8 cellular contexts compared by ENCODE assay signal in the genomic region with DNA sequence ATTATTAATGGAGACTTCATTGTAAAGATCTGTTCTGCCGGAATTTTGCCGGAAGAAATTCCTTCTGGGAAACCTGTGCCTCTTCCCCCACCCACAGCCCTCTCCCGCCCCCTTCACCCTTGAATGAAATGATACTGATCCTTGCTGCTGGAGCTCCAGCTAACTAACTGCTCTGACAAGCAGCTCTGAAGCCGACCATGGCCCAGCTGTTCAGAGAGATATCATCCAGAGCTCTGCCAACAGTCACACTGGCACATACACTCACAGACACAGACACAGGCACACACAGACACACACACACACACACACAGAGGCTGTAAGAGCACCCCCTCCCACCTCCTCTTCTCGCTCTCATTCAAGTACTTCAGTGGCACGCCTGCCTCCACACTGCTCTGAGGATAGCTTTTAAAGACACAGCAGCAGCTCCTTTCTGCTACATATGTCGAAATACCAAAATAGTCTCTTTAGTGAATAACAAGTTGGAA.
A peak's percentile ranks its signal among the peaks of the same experiment; 100 is the strongest.
DNase-seq lines count a peak whose midpoint lies in the region; ATAC-seq and TF ChIP-seq lines count a peak whose summit lies in the region.

No MANE protein-coding gene starts in this region.

- H3K4me3 ChIP-seq in osteoblast (ENCODE audit: insufficient read depth, low read length): no peak overlapping the region

- H3K27me3 ChIP-seq in osteoblast (ENCODE audit: insufficient read depth, low read length): no peaks in the 10 kb centered on the region

- peak; percentile 59 for DNase-seq in G401 (ENCODE audit: low spot score)
- DNase-seq in SHP77 (lab: John Stamatoyannopoulos, UW): peak; percentile 52 to 64
- peak; percentile 20 for DNase-seq in globus pallidus (ENCODE audit: low spot score)
- peak; percentile 62 for DNase-seq in osteoblast (ENCODE audit: insufficient read length, low spot score, missing footprints)
- DNase-seq in 8988T: no peak
- no peak for DNase-seq in stimulated activated CD4-positive, alpha-beta T cell treated with anti-CD3 and anti-CD28 coated beads, Interleukin-4, amount 100 ng/mL, for 4 hours

- H3K36me3 ChIP-seq in osteoblast (ENCODE audit: insufficient read depth, low read length): peaks cover 4% of the 10 kb centered on the region

- H3K4me2 ChIP-seq in osteoblast (ENCODE audit: insufficient read depth, low read length): peak overlapping the region; percentile 30

- no peak overlapping the region for H2AFZ ChIP-seq in osteoblast (ENCODE audit: low read length)

- H3K4me1 ChIP-seq in osteoblast (ENCODE audit: insufficient read depth, low read length): peaks cover 12% of the 10 kb centered on the region

- no peak for TF ChIP-seq CTCF in osteoblast (IDR thresholded peaks at IDR 0.05; ENCODE audit: extremely low read depth, low read depth, low read length)

- in situ Hi-C loops in G401 (cut with HindIII; ENCODE audit: low sequenced_read_pairs): no loop called here

- no peak for ATAC-seq in GM21723 (IDR thresholded peaks at IDR 0.05; ENCODE audit: unreplicated experiment)
- no peak for ATAC-seq in HG03025 (IDR thresholded peaks at IDR 0.05; ENCODE audit: low FRiP score, unreplicated experiment)

- H3K9me3 ChIP-seq in osteoblast (ENCODE audit: low read depth, low read length): no peaks in the 10 kb centered on the region

- peaks cover 15% of the 10 kb centered on the region for H3K79me2 ChIP-seq in osteoblast (ENCODE audit: insufficient read depth, low read length)

- no peak overlapping the region for H3K27ac ChIP-seq in osteoblast (ENCODE audit: low read depth, low read length)

- peaks cover 3% of the 10 kb centered on the region for H4K20me1 ChIP-seq in osteoblast (ENCODE audit: insufficient read depth, low read length)

Comparison
In these comparisons a context has a peak if more than half of its experiments do, and no peak if none do; other contexts are left out.
1. DNase-seq: peak in G401 (single experiment), SHP77 (2 of 2), globus pallidus (single experiment) and osteoblast (single experiment); none in 8988T (single experiment) and stimulated activated CD4-positive, alpha-beta T cell treated with anti-CD3 and anti-CD28 coated beads, Interleukin-4, amount 100 ng/mL, for 4 hours (0 of 2).